In the genomic region with DNA sequence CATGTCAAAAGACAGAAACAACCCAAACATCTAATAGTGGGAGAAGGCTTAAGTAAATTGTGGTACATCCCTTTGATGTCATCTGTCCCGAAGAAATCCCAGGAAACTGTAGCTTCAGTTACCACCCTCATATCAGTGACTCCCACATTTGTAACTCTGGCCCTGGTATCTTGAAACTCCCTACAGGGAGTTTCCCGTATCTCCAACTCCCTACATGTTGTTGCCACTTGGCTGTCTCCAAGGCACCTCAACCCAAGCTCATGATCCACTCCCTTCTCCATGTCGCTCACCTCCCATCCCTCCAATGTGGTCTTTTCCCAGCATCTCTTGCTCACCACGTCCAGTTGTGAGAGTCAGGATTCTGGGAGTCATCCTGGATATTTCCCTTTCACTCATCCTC, we compare ENCODE assay signal across 27 cellular contexts.
"Had no signal": no experiment of that assay in that cellular context is flagged by ENCODE, and none has a peak within 500 bp of the region (broad histone marks: within the 10 kb centered on the region; RNA-seq: fewer than 3 reads in every experiment).

No MANE protein-coding gene starts in this region.

- H3K4me3 Mint-ChIP-seq: natural killer cell; nephron; neural progenitor cell; stimulated activated effector memory CD8-positive, alpha-beta T cell treated with anti-CD3 and anti-CD28 coated beads, Interleukin-12 subunit alpha, Interleukin-12 subunit beta, amount 100 ng/mL, for 72 hours; stimulated activated naive B cell treated with anti-CD40 and anti-IgM and Interleukin-4, amounts not matched to agents 10 μg/mL and 1 μg/mL and 100 μg/mL, for 72 hours; stimulated activated naive CD8-positive, alpha-beta T cell treated with anti-CD3 and anti-CD28 coated beads, Interleukin-15, Interleukin-2, amounts not matched to agents 100 ng/mL and 50 ng/mL, for 24 hours; type B pancreatic cell had no signal

- H3K27ac Mint-ChIP-seq: natural killer cell; nephron; neural progenitor cell; progenitor cell of endocrine pancreas; stimulated activated effector memory CD8-positive, alpha-beta T cell treated with anti-CD3 and anti-CD28 coated beads, Interleukin-12 subunit alpha, Interleukin-12 subunit beta, amount 100 ng/mL, for 72 hours; stimulated activated naive B cell treated with anti-CD40 and anti-IgM and Interleukin-4, amounts not matched to agents 10 μg/mL and 1 μg/mL and 100 μg/mL, for 72 hours; stimulated activated naive CD8-positive, alpha-beta T cell treated with anti-CD3 and anti-CD28 coated beads, Interleukin-15, Interleukin-2, amounts not matched to agents 100 ng/mL and 50 ng/mL, for 24 hours; type B pancreatic cell had no signal

- H3K4me3 ChIP-seq: neural progenitor cell, ovary, psoas muscle, right lobe of liver, sigmoid colon, stomach, tibial artery, transverse colon, upper lobe of right lung, uterus had no signal

- DNase-seq: natural killer cell; occipital lobe; ovary; posterior cingulate gyrus; psoas muscle; right cardiac atrium; right lobe of liver; sigmoid colon; small intestine; stimulated activated CD4-positive, alpha-beta T cell treated with anti-CD3 and anti-CD28 coated beads, Interleukin-15, amount 100 ng/mL, for 24 hours; stimulated activated CD4-positive, alpha-beta T cell treated with anti-CD3 and anti-CD28 coated beads, Interleukin-2, amount 100 ng/mL, for 24 hours; stimulated activated CD4-positive, alpha-beta T cell treated with anti-CD3 and anti-CD28 coated beads, Interleukin-2, amount 100 ng/mL, for 48 hours; stimulated activated CD4-positive, alpha-beta T cell treated with anti-CD3 and anti-CD28 coated beads, Interleukin-4, amount 100 ng/mL, for 24 hours; stimulated activated naive B cell treated with anti-CD40 and anti-IgM and Interleukin-4, amounts not matched to agents 10 μg/mL and 1 μg/mL and 100 μg/mL, for 72 hours; stimulated activated naive CD4-positive, alpha-beta T cell treated with Interleukin-2 at 50 U/mL for 16 hours; stomach; tibial artery; transverse colon; upper lobe of right lung; uterus had no signal

- H3K36me3 ChIP-seq: neural progenitor cell, ovary, right lobe of liver, sigmoid colon, stomach, tibial artery, transverse colon, upper lobe of right lung, uterus had no signal

- H3K4me1 ChIP-seq: parathyroid adenoma, psoas muscle, right lobe of liver, sigmoid colon, stomach, tibial artery, transverse colon, upper lobe of right lung, uterus had no signal

- H3K27me3 ChIP-seq: neural progenitor cell, ovary, right lobe of liver, uterus had no signal

- H3K9me3 ChIP-seq: ovary, psoas muscle, right lobe of liver, sigmoid colon, stomach, tibial artery, transverse colon, upper lobe of right lung, uterus had no signal

- H3K36me3 Mint-ChIP-seq: natural killer cell; neural progenitor cell; stimulated activated effector memory CD8-positive, alpha-beta T cell treated with anti-CD3 and anti-CD28 coated beads, Interleukin-12 subunit alpha, Interleukin-12 subunit beta, amount 100 ng/mL, for 72 hours; stimulated activated naive B cell treated with anti-CD40 and anti-IgM and Interleukin-4, amounts not matched to agents 10 μg/mL and 1 μg/mL and 100 μg/mL, for 72 hours; type B pancreatic cell had no signal

- ATAC-seq: natural killer cell; psoas muscle; right cardiac atrium; right lobe of liver; stimulated activated effector memory CD8-positive, alpha-beta T cell treated with anti-CD3 and anti-CD28 coated beads, Interleukin-12 subunit alpha, Interleukin-12 subunit beta, amount 100 ng/mL, for 72 hours; stimulated activated naive B cell treated with anti-CD40 and anti-IgM and Interleukin-4, amounts not matched to agents 10 μg/mL and 1 μg/mL and 100 μg/mL, for 72 hours; upper lobe of right lung had no signal

- FAIRE-seq: small intestine had no signal

- H3K9me3 Mint-ChIP-seq: natural killer cell; nephron; neural progenitor cell; stimulated activated effector memory CD8-positive, alpha-beta T cell treated with anti-CD3 and anti-CD28 coated beads, Interleukin-12 subunit alpha, Interleukin-12 subunit beta, amount 100 ng/mL, for 72 hours; stimulated activated naive B cell treated with anti-CD40 and anti-IgM and Interleukin-4, amounts not matched to agents 10 μg/mL and 1 μg/mL and 100 μg/mL, for 72 hours; stimulated activated naive CD8-positive, alpha-beta T cell treated with anti-CD3 and anti-CD28 coated beads, Interleukin-15, Interleukin-2, amounts not matched to agents 100 ng/mL and 50 ng/mL, for 24 hours; type B pancreatic cell had no signal

- H3K4me1 Mint-ChIP-seq: natural killer cell; nephron; neural progenitor cell; stimulated activated effector memory CD8-positive, alpha-beta T cell treated with anti-CD3 and anti-CD28 coated beads, Interleukin-12 subunit alpha, Interleukin-12 subunit beta, amount 100 ng/mL, for 72 hours; stimulated activated naive B cell treated with anti-CD40 and anti-IgM and Interleukin-4, amounts not matched to agents 10 μg/mL and 1 μg/mL and 100 μg/mL, for 72 hours had no signal

- H3K27ac ChIP-seq: neural progenitor cell, ovary, parathyroid adenoma, psoas muscle, right lobe of liver, sigmoid colon, stomach, tibial artery, transverse colon, upper lobe of right lung, uterus had no signal
